ENCODE assay signal across 15 cellular contexts in the genomic region with DNA sequence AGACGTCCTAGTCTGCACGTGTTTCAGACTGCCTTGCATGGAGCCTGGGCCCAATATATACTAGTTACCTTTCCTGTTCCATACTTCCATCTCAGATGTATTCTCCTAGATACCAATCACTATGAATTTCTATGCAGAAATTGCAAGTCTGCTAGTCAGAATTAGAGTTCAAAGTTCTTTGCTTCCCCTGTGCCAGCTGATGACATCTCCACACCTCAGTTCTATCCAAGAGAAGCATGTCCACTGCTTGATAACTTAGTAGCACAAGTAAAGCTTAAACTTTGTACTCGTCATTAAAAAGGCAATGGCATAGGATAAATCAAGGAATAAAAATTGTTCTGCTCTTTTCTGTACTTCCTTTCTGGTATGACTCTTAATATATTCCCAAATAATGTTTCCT.
DNase-seq lines count a peak whose midpoint lies in the region; ATAC-seq and TF ChIP-seq lines count a peak whose summit lies in the region.
"Had no signal": no experiment of that assay in that cellular context is flagged by ENCODE, and none has a peak within 500 bp of the region (broad histone marks: within the 10 kb centered on the region; RNA-seq: fewer than 3 reads in every experiment).

No MANE protein-coding gene starts in this region.

- peaks cover 6% of the 10 kb centered on the region for H3K4me1 Mint-ChIP-seq in type B pancreatic cell (ENCODE audit: unreplicated experiment)
- H3K4me1 Mint-ChIP-seq in effector memory CD8-positive, alpha-beta T cell (ENCODE audit: low read depth in 2 of 2) = peaks cover 3 to 18% of the 10 kb centered on the region in 2 donors

- 89% methylated on average over 3 of the region's 3 CpGs for WGBS in esophagus muscularis mucosa
- WGBS in right lobe of liver (ENCODE audit: insufficient coverage, low coverage, low lambda C conversion rate, missing lambda C conversion rate) = 53% methylated on average over 3 of the region's 3 CpGs

- H3K36me3 Mint-ChIP-seq in type B pancreatic cell = peaks cover 3% of the 10 kb centered on the region
- no peaks in the 10 kb centered on the region for H3K36me3 Mint-ChIP-seq in effector memory CD8-positive, alpha-beta T cell (ENCODE audit: insufficient read depth)

- no peak overlapping the region for H3K4me2 ChIP-seq in Karpas-422 (ENCODE audit: low read depth, low read length, poor library complexity, severe bottlenecking)

- H3K4me3 ChIP-seq in Karpas-422 (ENCODE audit: low read length) (no peak overlapping the region), esophagus muscularis mucosa (no peak overlapping the region), right lobe of liver (no peak overlapping the region)

- H3K27me3 Mint-ChIP-seq in type B pancreatic cell = no peaks in the 10 kb centered on the region
- H3K27me3 Mint-ChIP-seq in effector memory CD8-positive, alpha-beta T cell = no peaks in the 10 kb centered on the region
- H3K27me3 Mint-ChIP-seq: CD4-positive, alpha-beta memory T cell had no signal

- H3K27me3 ChIP-seq in Karpas-422 (ENCODE audit: low read length) (no peaks in the 10 kb centered on the region), esophagus muscularis mucosa (no peaks in the 10 kb centered on the region), right lobe of liver (no peaks in the 10 kb centered on the region)
- H3K27me3 ChIP-seq: BE2C had no signal

- H3K36me3 ChIP-seq in Karpas-422 (ENCODE audit: insufficient read depth, low read length) (no peaks in the 10 kb centered on the region), esophagus muscularis mucosa (peaks cover 0 to 5% (median 0%) of the 10 kb centered on the region in 4 donors), right lobe of liver (no peaks in the 10 kb centered on the region)
- H3K36me3 ChIP-seq: BE2C had no signal

- TF ChIP-seq CTCF in esophagus muscularis mucosa (IDR thresholded peaks at IDR 0.05) (no peak), right lobe of liver (IDR thresholded peaks at IDR 0.05) (no peak), type B pancreatic cell (conservative IDR thresholded peaks at IDR 0.05) (no peak)

- no peaks in the 10 kb centered on the region for H3K9me2 ChIP-seq in Karpas-422 (replicated peaks; ENCODE audit: insufficient read depth, low read length)

- no peak overlapping the region for H2AFZ ChIP-seq in Karpas-422 (ENCODE audit: low read length)

- no peak for TF ChIP-seq EP300 in esophagus muscularis mucosa (IDR thresholded peaks at IDR 0.05)

- no peak overlapping the region for H3K4me3 Mint-ChIP-seq in type B pancreatic cell
- H3K4me3 Mint-ChIP-seq in effector memory CD8-positive, alpha-beta T cell = no peak overlapping the region
- H3K4me3 Mint-ChIP-seq: CD4-positive, alpha-beta memory T cell; H9 had no signal

- H3K9me3 Mint-ChIP-seq in type B pancreatic cell = no peaks in the 10 kb centered on the region
- H3K9me3 Mint-ChIP-seq in effector memory CD8-positive, alpha-beta T cell = no peaks in the 10 kb centered on the region
- H3K9me3 Mint-ChIP-seq: CD4-positive, alpha-beta memory T cell; H9 had no signal

- TF ChIP-seq POLR2A in esophagus muscularis mucosa (IDR thresholded peaks at IDR 0.05; ENCODE audit: low read depth) (no peak), right lobe of liver (IDR thresholded peaks at IDR 0.05) (no peak)

- H3K27ac ChIP-seq in Karpas-422 (ENCODE audit: low read length) (peak overlapping the region; percentile 16; the same call in 1 of the 2 replicates), esophagus muscularis mucosa (replicated peaks in 1 of 4) (no peak overlapping the region), right lobe of liver (peak overlapping the region in 2 of 3 donors; percentile 11 to 50)
- H3K27ac ChIP-seq: C4-2B had no signal

- ATAC-seq in right lobe of liver = peak; percentile 74 to 82 (median 78)
- ATAC-seq in effector memory CD8-positive, alpha-beta T cell (replicated peaks) = no peak

- intact Hi-C loops in esophagus muscularis mucosa (cut with DNase I) = no loop called here
- intact Hi-C loops in right lobe of liver (cut with DNase I) = no loop called here

- DNase-seq in Karpas-422 (no peak), esophagus muscularis mucosa (ENCODE audit: extremely low spot score) (peak; percentile 8), right lobe of liver (no peak), type B pancreatic cell (ENCODE audit: extremely low spot score, unreplicated experiment) (no peak), cortex of kidney (lab: John Stamatoyannopoulos, UW) (no peak), NCI-H2196 treated with DMSO at 0.1 percent for 48 hours (lab: John Stamatoyannopoulos, UW; ENCODE audit: unreplicated experiment) (no peak)
- no peak for DNase-seq in effector memory CD8-positive, alpha-beta T cell
- DNase-seq: BE2C; CD4-positive, alpha-beta memory T cell; DMS153; DND-41; GDM1; GOT3; H9 had no signal

- peaks cover 65% of the 10 kb centered on the region for H3K4me1 ChIP-seq in Karpas-422 (ENCODE audit: low read length)
- H3K4me1 ChIP-seq in esophagus muscularis mucosa = peaks cover 0 to 32% (median 14%) of the 10 kb centered on the region in 4 donors
- H3K4me1 ChIP-seq in right lobe of liver = peaks cover 0 to 29% (median 3%) of the 10 kb centered on the region in 4 donors

- peaks cover 89% of the 10 kb centered on the region for H3K79me2 ChIP-seq in Karpas-422 (ENCODE audit: low read length)

- peak overlapping the region; percentile 24 for H3K27ac Mint-ChIP-seq in type B pancreatic cell
- no peak overlapping the region for H3K27ac Mint-ChIP-seq in effector memory CD8-positive, alpha-beta T cell
- H3K27ac Mint-ChIP-seq: CD4-positive, alpha-beta memory T cell; H9 had no signal

- no peaks in the 10 kb centered on the region for H4K20me1 ChIP-seq in Karpas-422 (ENCODE audit: insufficient read depth, low read depth, low read length)

- H3K9ac ChIP-seq in Karpas-422 (ENCODE audit: low read length) = no peak overlapping the region

- H3K9me3 ChIP-seq in Karpas-422 (ENCODE audit: low read length) (no peaks in the 10 kb centered on the region), esophagus muscularis mucosa (no peaks in the 10 kb centered on the region), right lobe of liver (no peaks in the 10 kb centered on the region)
- H3K9me3 ChIP-seq: BE2C had no signal

Comparison
In these comparisons a context has a peak if more than half of its experiments do, and no peak if none do; other contexts are left out.
1. H3K27ac ChIP-seq: peak in Karpas-422 (single experiment) and right lobe of liver (2 of 3); none in esophagus muscularis mucosa (0 of 4).